ENCODE assay signal across 8 cellular contexts in genomic region chr1:17053071-17053684, GRCh38. TPM values are rescaled to one million over a fixed set of nuclear protein-coding genes. Genes with fewer than 3 reads are reported as not detected.
DNase-seq lines count a peak whose midpoint lies in the region; ATAC-seq and TF ChIP-seq lines count a peak whose summit lies in the region.

No MANE protein-coding gene starts in this region.

- H3K36me3 ChIP-seq in KOPT-K1 (ENCODE audit: insufficient read depth, low read length) = peaks cover 32% of the 10 kb centered on the region

- H3K4me1 Mint-ChIP-seq in chondrocyte (ENCODE audit: low read depth) = peaks cover 24% of the 10 kb centered on the region
- peaks cover 20 to 35% (median 22%) of the 10 kb centered on the region in 3 donors for H3K4me1 Mint-ChIP-seq in naive B cell

- H3K36me3 Mint-ChIP-seq in chondrocyte (ENCODE audit: low read depth) (peaks cover 2% of the 10 kb centered on the region), naive B cell (no peaks in the 10 kb centered on the region)

- peak overlapping the region; percentile 98 for H3K27ac Mint-ChIP-seq in chondrocyte (ENCODE audit: unreplicated experiment)
- peak overlapping the region; percentile 97 to 99 (median 98) for H3K27ac Mint-ChIP-seq in naive B cell

- H3K27me3 Mint-ChIP-seq in chondrocyte (ENCODE audit: low read depth) = peaks cover under 1% of the 10 kb centered on the region
- H3K27me3 Mint-ChIP-seq in naive B cell = peaks cover 0 to 5% (median 4%) of the 10 kb centered on the region in 3 donors

- H3K4me3 Mint-ChIP-seq in chondrocyte (ENCODE audit: unreplicated experiment) = peak overlapping the region; percentile 99
- peak overlapping the region; percentile 98 to 100 (median 99) for H3K4me3 Mint-ChIP-seq in naive B cell

- ATAC-seq in naive B cell (ENCODE audit: low read depth in 2 of 2) (no peak), GM21367 (IDR thresholded peaks at IDR 0.05; ENCODE audit: unreplicated experiment) (no peak), GM21528 (IDR thresholded peaks at IDR 0.05; ENCODE audit: low FRiP score, unreplicated experiment) (no peak)

- TF ChIP-seq CTCF in AG10803 (conservative IDR thresholded peaks at IDR 0.05; ENCODE audit: low read length) (no peak), chondrocyte (IDR thresholded peaks at IDR 0.05) (no peak)

- H3K27ac ChIP-seq in KOPT-K1 (ENCODE audit: low read depth, low read length, poor library complexity, severe bottlenecking) = peak overlapping the region; percentile 64

- H3K9me3 Mint-ChIP-seq in chondrocyte (ENCODE audit: low read depth) (no peaks in the 10 kb centered on the region), naive B cell (no peaks in the 10 kb centered on the region)

- H3K9me3 ChIP-seq in KOPT-K1 (ENCODE audit: insufficient read depth, low read length, poor library complexity, severe bottlenecking) = no peaks in the 10 kb centered on the region

- DNase-seq in AG10803 (ENCODE audit: low read depth) (no peak), chondrocyte (ENCODE audit: low spot score) (no peak), naive B cell (no peak), hypothalamus (lab: John Stamatoyannopoulos, UW) (no peak), OCI-M2 (lab: John Stamatoyannopoulos, UW; ENCODE audit: unreplicated experiment) (no peak)

- peak overlapping the region; percentile 100 for H3K4me3 ChIP-seq in AG10803 (ENCODE audit: low read length)

RNA-seq across cellular contexts. Expression of gene SDHB, which starts 0.7 kb away (rescaled TPM):
- total RNA-seq in chondrocyte = 54.7 to 70.1 TPM (median 57.7 TPM) in 3 replicates
- polyA plus RNA-seq in naive B cell (ENCODE audit: low read depth in 6 of 6) = 100 to 1,000 TPM; 133 to 248 (median 150) TPM

RNA-seq across cellular contexts. Expression of gene ATP13A2, which starts 41.5 kb away (rescaled TPM):
- 52.1 to 60.8 TPM (median 54.4 TPM) in 3 replicates for total RNA-seq in chondrocyte
- 10 to 100 TPM in 5 of 6 donors, 1 to 10 TPM in 1; 6.3 to 39.6 (median 22.3) TPM for polyA plus RNA-seq in naive B cell (ENCODE audit: low read depth in 6 of 6)
